ENCODE assay signal across 1 cellular context in genomic region chr12:3047961-3048360, GRCh38.
TF ChIP-seq lines count a peak whose summit lies in the region.

No MANE protein-coding gene starts in this region.

TF ChIP-seq in GM23338, 12 proteins besides CTCF, POLR2A, EP300 and RAD21:
- no peak for TF ChIP-seq ZNF331 (CRISPR knock-in tag; IDR thresholded peaks at IDR 0.05; ENCODE audit: low read depth)
- TF ChIP-seq, protein P1, sequence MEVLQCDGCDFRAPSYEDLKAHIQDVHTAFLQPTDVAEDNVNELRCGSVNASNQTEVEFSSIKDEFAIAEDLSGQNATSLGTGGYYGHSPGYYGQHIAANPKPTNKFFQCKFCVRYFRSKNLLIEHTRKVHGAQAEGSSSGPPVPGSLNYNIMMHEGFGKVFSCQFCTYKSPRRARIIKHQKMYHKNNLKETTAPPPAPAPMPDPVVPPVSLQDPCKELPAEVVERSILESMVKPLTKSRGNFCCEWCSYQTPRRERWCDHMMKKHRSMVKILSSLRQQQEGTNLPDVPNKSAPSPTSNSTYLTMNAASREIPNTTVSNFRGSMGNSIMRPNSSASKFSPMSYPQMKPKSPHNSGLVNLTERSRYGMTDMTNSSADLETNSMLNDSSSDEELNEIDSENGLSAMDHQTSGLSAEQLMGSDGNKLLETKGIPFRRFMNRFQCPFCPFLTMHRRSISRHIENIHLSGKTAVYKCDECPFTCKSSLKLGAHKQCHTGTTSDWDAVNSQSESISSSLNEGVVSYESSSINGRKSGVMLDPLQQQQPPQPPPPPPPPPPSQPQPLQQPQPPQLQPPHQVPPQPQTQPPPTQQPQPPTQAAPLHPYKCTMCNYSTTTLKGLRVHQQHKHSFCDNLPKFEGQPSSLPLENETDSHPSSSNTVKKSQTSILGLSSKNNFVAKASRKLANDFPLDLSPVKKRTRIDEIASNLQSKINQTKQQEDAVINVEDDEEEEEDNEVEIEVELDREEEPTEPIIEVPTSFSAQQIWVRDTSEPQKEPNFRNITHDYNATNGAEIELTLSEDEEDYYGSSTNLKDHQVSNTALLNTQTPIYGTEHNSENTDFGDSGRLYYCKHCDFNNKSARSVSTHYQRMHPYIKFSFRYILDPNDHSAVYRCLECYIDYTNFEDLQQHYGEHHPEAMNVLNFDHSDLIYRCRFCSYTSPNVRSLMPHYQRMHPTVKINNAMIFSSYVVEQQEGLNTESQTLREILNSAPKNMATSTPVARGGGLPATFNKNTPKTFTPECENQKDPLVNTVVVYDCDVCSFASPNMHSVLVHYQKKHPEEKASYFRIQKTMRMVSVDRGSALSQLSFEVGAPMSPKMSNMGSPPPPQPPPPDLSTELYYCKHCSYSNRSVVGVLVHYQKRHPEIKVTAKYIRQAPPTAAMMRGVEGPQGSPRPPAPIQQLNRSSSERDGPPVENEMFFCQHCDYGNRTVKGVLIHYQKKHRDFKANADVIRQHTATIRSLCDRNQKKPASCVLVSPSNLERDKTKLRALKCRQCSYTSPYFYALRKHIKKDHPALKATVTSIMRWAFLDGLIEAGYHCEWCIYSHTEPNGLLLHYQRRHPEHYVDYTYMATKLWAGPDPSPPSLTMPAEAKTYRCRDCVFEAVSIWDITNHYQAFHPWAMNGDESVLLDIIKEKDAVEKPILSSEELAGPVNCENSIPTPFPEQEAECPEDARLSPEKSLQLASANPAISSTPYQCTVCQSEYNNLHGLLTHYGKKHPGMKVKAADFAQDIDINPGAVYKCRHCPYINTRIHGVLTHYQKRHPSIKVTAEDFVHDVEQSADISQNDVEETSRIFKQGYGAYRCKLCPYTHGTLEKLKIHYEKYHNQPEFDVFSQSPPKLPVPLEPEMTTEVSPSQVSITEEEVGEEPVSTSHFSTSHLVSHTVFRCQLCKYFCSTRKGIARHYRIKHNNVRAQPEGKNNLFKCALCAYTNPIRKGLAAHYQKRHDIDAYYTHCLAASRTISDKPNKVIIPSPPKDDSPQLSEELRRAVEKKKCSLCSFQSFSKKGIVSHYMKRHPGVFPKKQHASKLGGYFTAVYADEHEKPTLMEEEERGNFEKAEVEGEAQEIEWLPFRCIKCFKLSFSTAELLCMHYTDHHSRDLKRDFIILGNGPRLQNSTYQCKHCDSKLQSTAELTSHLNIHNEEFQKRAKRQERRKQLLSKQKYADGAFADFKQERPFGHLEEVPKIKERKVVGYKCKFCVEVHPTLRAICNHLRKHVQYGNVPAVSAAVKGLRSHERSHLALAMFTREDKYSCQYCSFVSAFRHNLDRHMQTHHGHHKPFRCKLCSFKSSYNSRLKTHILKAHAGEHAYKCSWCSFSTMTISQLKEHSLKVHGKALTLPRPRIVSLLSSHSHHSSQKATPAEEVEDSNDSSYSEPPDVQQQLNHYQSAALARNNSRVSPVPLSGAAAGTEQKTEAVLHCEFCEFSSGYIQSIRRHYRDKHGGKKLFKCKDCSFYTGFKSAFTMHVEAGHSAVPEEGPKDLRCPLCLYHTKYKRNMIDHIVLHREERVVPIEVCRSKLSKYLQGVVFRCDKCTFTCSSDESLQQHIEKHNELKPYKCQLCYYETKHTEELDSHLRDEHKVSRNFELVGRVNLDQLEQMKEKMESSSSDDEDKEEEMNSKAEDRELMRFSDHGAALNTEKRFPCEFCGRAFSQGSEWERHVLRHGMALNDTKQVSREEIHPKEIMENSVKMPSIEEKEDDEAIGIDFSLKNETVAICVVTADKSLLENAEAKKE (CRISPR knock-in tag; IDR thresholded peaks at IDR 0.05), result no peak
- TF ChIP-seq STAT1 (IDR thresholded peaks at IDR 0.05; ENCODE audit: unreplicated experiment), result no peak
- no peak for TF ChIP-seq ZNF114 (CRISPR knock-in tag; IDR thresholded peaks at IDR 0.05)
